In the genomic region with DNA sequence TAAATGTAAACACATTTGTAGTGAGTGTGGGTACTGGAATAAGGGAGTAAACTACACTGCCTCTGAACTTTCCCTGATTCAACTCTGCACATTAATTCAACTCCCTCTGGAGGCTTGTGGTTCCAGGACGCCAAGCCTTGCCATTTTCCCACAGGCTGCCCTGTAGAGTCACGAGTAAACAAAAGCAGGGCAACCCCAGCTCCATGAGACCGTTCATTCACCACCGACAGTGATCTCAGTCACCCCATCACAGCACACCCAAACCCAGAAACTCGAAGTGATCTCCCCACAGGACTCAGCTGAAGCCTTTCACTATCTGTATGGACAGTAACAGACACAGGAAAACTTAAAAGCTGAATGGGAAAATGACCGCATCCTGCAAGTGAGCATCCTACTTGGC, we compare ENCODE assay signal across 11 cellular contexts.
A peak's percentile ranks its signal among the peaks of the same experiment; 100 is the strongest.
DNase-seq lines count a peak whose midpoint lies in the region; ATAC-seq and TF ChIP-seq lines count a peak whose summit lies in the region.
"Had no signal": no experiment of that assay in that cellular context is flagged by ENCODE, and none has a peak within 500 bp of the region (broad histone marks: within the 10 kb centered on the region; RNA-seq: fewer than 3 reads in every experiment).

No MANE protein-coding gene starts in this region.

- no peaks in the 10 kb centered on the region for H3K27me3 Mint-ChIP-seq in CD8-positive, alpha-beta memory T cell
- no peaks in the 10 kb centered on the region for H3K27me3 Mint-ChIP-seq in activated CD8-positive, alpha-beta T cell treated with anti-CD3 and anti-CD28 coated beads for 36 hours
- H3K27me3 Mint-ChIP-seq in nephron progenitor cell (ENCODE audit: low read depth, poor library complexity): no peaks in the 10 kb centered on the region

- H3K9me3 ChIP-seq in CD8-positive, alpha-beta memory T cell (ENCODE audit: low read length): no peaks in the 10 kb centered on the region
- H3K9me3 ChIP-seq: gastrocnemius medialis had no signal

- POLR2A ChIA-PET in CD8-positive, alpha-beta memory T cell (lab: Charles Lee): interaction anchor here (1.5 kb wide), 1 partner anchor 20 kb away, joined by 3 read pairs; no protein-coding TSS in a partner anchor
- POLR2A ChIA-PET in activated CD8-positive, alpha-beta T cell treated with anti-CD3 and anti-CD28 coated beads for 36 hours (lab: Charles Lee): interaction anchor here (0.6 to 2.1 kb wide), 6 partner anchors 11 to 59 kb away, joined by 3 to 7 read pairs (median 3); no protein-coding TSS in a partner anchor

- peaks cover 0 to 74% (median 28%) of the 10 kb centered on the region in 3 donors for H3K36me3 Mint-ChIP-seq in CD8-positive, alpha-beta memory T cell
- peaks cover 59% of the 10 kb centered on the region for H3K36me3 Mint-ChIP-seq in activated CD8-positive, alpha-beta T cell treated with anti-CD3 and anti-CD28 coated beads for 36 hours (ENCODE audit: low read depth)
- peaks cover 9% of the 10 kb centered on the region for H3K36me3 Mint-ChIP-seq in nephron progenitor cell (ENCODE audit: low read depth)

- no peak overlapping the region for H3K4me3 ChIP-seq in CD8-positive, alpha-beta memory T cell (ENCODE audit: low read length)
- H3K4me3 ChIP-seq: gastrocnemius medialis had no signal

- intact Hi-C loops in activated CD8-positive, alpha-beta T cell treated with anti-CD3 and anti-CD28 coated beads for 36 hours (cut with micrococcal nuclease): no loop called here

- TF ChIP-seq CTCF in activated CD8-positive, alpha-beta T cell treated with anti-CD3 and anti-CD28 coated beads for 36 hours (IDR thresholded peaks at IDR 0.05): no peak
- TF ChIP-seq CTCF in nephron progenitor cell (IDR thresholded peaks at IDR 0.05): no peak

- peaks cover 5% of the 10 kb centered on the region for H3K36me3 ChIP-seq in CD8-positive, alpha-beta memory T cell (ENCODE audit: insufficient read depth, low read length)
- H3K36me3 ChIP-seq: gastrocnemius medialis had no signal

- no peaks in the 10 kb centered on the region for H3K9me3 Mint-ChIP-seq in CD8-positive, alpha-beta memory T cell
- no peaks in the 10 kb centered on the region for H3K9me3 Mint-ChIP-seq in activated CD8-positive, alpha-beta T cell treated with anti-CD3 and anti-CD28 coated beads for 36 hours
- H3K9me3 Mint-ChIP-seq in nephron progenitor cell: no peaks in the 10 kb centered on the region

- no peak overlapping the region for H3K27ac ChIP-seq in CD8-positive, alpha-beta memory T cell (ENCODE audit: low read depth, low read length)
- H3K27ac ChIP-seq: gastrocnemius medialis had no signal

- peak overlapping the region; percentile 68 to 98 (median 84) for H3K27ac Mint-ChIP-seq in CD8-positive, alpha-beta memory T cell
- H3K27ac Mint-ChIP-seq in activated CD8-positive, alpha-beta T cell treated with anti-CD3 and anti-CD28 coated beads for 36 hours: peak overlapping the region; percentile 64
- peak overlapping the region; percentile 95 for H3K27ac Mint-ChIP-seq in nephron progenitor cell

- peaks cover 74 to 98% (median 96%) of the 10 kb centered on the region in 3 donors for H3K4me1 Mint-ChIP-seq in CD8-positive, alpha-beta memory T cell
- peaks cover 89% of the 10 kb centered on the region for H3K4me1 Mint-ChIP-seq in activated CD8-positive, alpha-beta T cell treated with anti-CD3 and anti-CD28 coated beads for 36 hours (ENCODE audit: low read depth)
- H3K4me1 Mint-ChIP-seq in nephron progenitor cell: peaks cover 61% of the 10 kb centered on the region

- no peak for ATAC-seq in activated CD8-positive, alpha-beta T cell treated with anti-CD3 and anti-CD28 coated beads for 36 hours
- ATAC-seq in HG02840 (IDR thresholded peaks at IDR 0.05; ENCODE audit: low FRiP score, unreplicated experiment): no peak
- ATAC-seq: gastrocnemius medialis had no signal

- CTCF ChIA-PET in CD8-positive, alpha-beta memory T cell (lab: Charles Lee): interaction anchor here (1.0 kb wide), 1 partner anchor 12 kb away, joined by 4 read pairs; no protein-coding TSS in a partner anchor
- CTCF ChIA-PET in activated CD8-positive, alpha-beta T cell treated with anti-CD3 and anti-CD28 coated beads for 36 hours (lab: Charles Lee): interaction anchor here (1.2 to 8.9 kb wide), 8 partner anchors 11 to 287 kb away, joined by 3 to 57 read pairs (median 4); no protein-coding TSS in a partner anchor

- no peak overlapping the region for H3K4me3 Mint-ChIP-seq in CD8-positive, alpha-beta memory T cell
- no peak overlapping the region for H3K4me3 Mint-ChIP-seq in activated CD8-positive, alpha-beta T cell treated with anti-CD3 and anti-CD28 coated beads for 36 hours
- H3K4me3 Mint-ChIP-seq in nephron progenitor cell: no peak overlapping the region

- H3K4me1 ChIP-seq in CD8-positive, alpha-beta memory T cell (ENCODE audit: insufficient read depth, low read length): peaks cover 61% of the 10 kb centered on the region

- H3K27me3 ChIP-seq in CD8-positive, alpha-beta memory T cell (ENCODE audit: insufficient read depth, low read length, poor library complexity, severe bottlenecking): no peaks in the 10 kb centered on the region
- H3K27me3 ChIP-seq: gastrocnemius medialis had no signal

- no peak for DNase-seq in CD8-positive, alpha-beta memory T cell
- DNase-seq in activated CD8-positive, alpha-beta T cell treated with anti-CD3 and anti-CD28 coated beads for 36 hours: no peak
- peak; percentile 50 for DNase-seq in fibroblast of gingiva (ENCODE audit: low read depth)
- no peak for DNase-seq in nephron progenitor cell
- DNase-seq in foreskin melanocyte: no peak
- DNase-seq in UCSD-AML1 (lab: John Stamatoyannopoulos, UW; ENCODE audit: unreplicated experiment): no peak
- DNase-seq in stimulated activated CD4-positive, alpha-beta T cell treated with anti-CD3 and anti-CD28 coated beads, Interleukin-4, amount 100 ng/mL, for 4 hours: no peak
- DNase-seq: gastrocnemius medialis, kidney glomerular epithelial cell, T-helper 2 cell had no signal
